Comparison of ENCODE assay signal across 16 cellular contexts in genomic region chr14:103296007-103296406, GRCh38. TPM values are rescaled to one million over a fixed set of nuclear protein-coding genes. Genes with fewer than 3 reads are reported as not detected.
DNase-seq lines count a peak whose midpoint lies in the region; ATAC-seq and TF ChIP-seq lines count a peak whose summit lies in the region.
"Had no signal": no experiment of that assay in that cellular context is flagged by ENCODE, and none has a peak within 500 bp of the region (broad histone marks: within the 10 kb centered on the region; RNA-seq: fewer than 3 reads in every experiment).

No MANE protein-coding gene starts in this region.

- BruUV-seq in PC-9 (replicated peaks; lab: Mats Ljungman, UMichigan) = no TSS peak

- no peak overlapping the region for H3K4me3 ChIP-seq in PC-9
- H3K4me3 ChIP-seq in epithelial cell of esophagus (ENCODE audit: low read length) = no peak overlapping the region
- no peak overlapping the region for H3K4me3 ChIP-seq in uterus
- H3K4me3 ChIP-seq: lung had no signal

- H3K9me2 ChIP-seq in PC-9 (ENCODE audit: insufficient read depth) = no peaks in the 10 kb centered on the region

- peaks cover 39% of the 10 kb centered on the region for H3F3A ChIP-seq in PC-9 (ENCODE audit: insufficient read depth, low read depth)

- H3K27ac ChIP-seq in PC-9 (peak overlapping the region; percentile 68), uterus (no peak overlapping the region)

- H3K79me2 ChIP-seq in PC-9 (ENCODE audit: low read depth) = no peaks in the 10 kb centered on the region

- H3K9me3 Mint-ChIP-seq in activated T-cell treated with anti-CD3 and anti-CD28 coated beads, Interleukin-2, amount 50 U/mL, for 72 hours = no peaks in the 10 kb centered on the region
- H3K9me3 Mint-ChIP-seq: effector memory CD8-positive, alpha-beta T cell; IgD-negative memory B cell had no signal

- H3K4me1 ChIP-seq in PC-9 (replicated peaks; ENCODE audit: insufficient read depth) (peaks cover 32% of the 10 kb centered on the region), uterus (no peaks in the 10 kb centered on the region)

- POLR2A ChIA-PET in PC-9 (lab: Charles Lee; ENCODE audit: unreplicated experiment) = interaction anchor here (0.6 to 0.8 kb wide), 5 partner anchors 38 to 419 kb away, joined by 5 to 38 read pairs (median 7); partner anchors contain the start of genes EIF5 and XRCC3

- H2AFZ ChIP-seq in PC-9 = no peak overlapping the region

- intact Hi-C loops in PC-9 (cut with micrococcal nuclease; ENCODE audit: unreplicated experiment) = loop anchor here (1.0 to 10.0 kb wide), 8 partner anchors 37 to 1631 kb away; no protein-coding TSS in a partner anchor
- intact Hi-C loops in uterus (cut with DNase I; ENCODE audit: low total_unique reads) = no loop called here

- no peak overlapping the region for H3K4me3 Mint-ChIP-seq in activated T-cell treated with anti-CD3 and anti-CD28 coated beads, Interleukin-2, amount 50 U/mL, for 72 hours
- H3K4me3 Mint-ChIP-seq: effector memory CD8-positive, alpha-beta T cell; IgD-negative memory B cell had no signal

- DNase-seq in GM03348 (ENCODE audit: low spot score) (peak; percentile 26), PC-9 (peak; percentile 78 to 98), epithelial cell of esophagus (ENCODE audit: low read depth) (peak; percentile 77), myocyte (ENCODE audit: low read depth) (peak; percentile 11), uterus (no peak), NCI-H2171 (lab: John Stamatoyannopoulos, UW) (no peak)
- no peak for DNase-seq in activated T-cell treated with anti-CD3 and anti-CD28 coated beads, Interleukin-2, amount 50 U/mL, for 72 hours
- DNase-seq in stimulated activated naive CD4-positive, alpha-beta T cell treated with Interleukin-2 at 50 U/mL for 16 hours (lab: John Stamatoyannopoulos, UW) = no peak
- DNase-seq: amygdala; effector memory CD8-positive, alpha-beta T cell; hypothalamus; NCI-H774; small intestine had no signal

- TF ChIP-seq CTCF in PC-9 (conservative IDR thresholded peaks at IDR 0.05) (peak; percentile 25), epithelial cell of esophagus (IDR thresholded peaks at IDR 0.05; ENCODE audit: insufficient read depth, low read depth, low read length, missing control alignments) (no peak), uterus (IDR thresholded peaks at IDR 0.05) (no peak)

- H3K27ac Mint-ChIP-seq in activated T-cell treated with anti-CD3 and anti-CD28 coated beads, Interleukin-2, amount 50 U/mL, for 72 hours = no peak overlapping the region
- H3K27ac Mint-ChIP-seq: effector memory CD8-positive, alpha-beta T cell had no signal

- no peak for TF ChIP-seq POLR2A in uterus (IDR thresholded peaks at IDR 0.05)

- H3K4me1 Mint-ChIP-seq in activated T-cell treated with anti-CD3 and anti-CD28 coated beads, Interleukin-2, amount 50 U/mL, for 72 hours (ENCODE audit: low read depth) = peaks cover 5% of the 10 kb centered on the region

- H3K9me3 ChIP-seq in PC-9 (ENCODE audit: insufficient read depth, low read depth) = no peaks in the 10 kb centered on the region; the same call in 1 of the 2 replicates
- no peaks in the 10 kb centered on the region for H3K9me3 ChIP-seq in uterus

- peak overlapping the region; percentile 41 for H3K4me2 ChIP-seq in PC-9

- H3K36me3 ChIP-seq in PC-9 (ENCODE audit: low read depth) = no peaks in the 10 kb centered on the region
- H3K36me3 ChIP-seq in uterus = no peaks in the 10 kb centered on the region

- H3K27me3 ChIP-seq in PC-9 (ENCODE audit: insufficient read depth, low read depth) (no peaks in the 10 kb centered on the region), uterus (no peaks in the 10 kb centered on the region)

- no peaks in the 10 kb centered on the region for H3K36me3 Mint-ChIP-seq in activated T-cell treated with anti-CD3 and anti-CD28 coated beads, Interleukin-2, amount 50 U/mL, for 72 hours (ENCODE audit: insufficient read depth in 2 of 2)
- H3K36me3 Mint-ChIP-seq: IgD-negative memory B cell had no signal

- ATAC-seq in activated T-cell treated with anti-CD3 and anti-CD28 coated beads, Interleukin-2, amount 50 U/mL, for 72 hours (replicated peaks in 1 of 2) = no peak
- ATAC-seq: activated CD4-positive, CD25-positive, alpha-beta regulatory T cell treated with anti-CD3 and anti-CD28 coated beads, Interleukin-2, amount 50 U/mL, for 24 hours; effector memory CD8-positive, alpha-beta T cell had no signal

- H4K20me1 ChIP-seq in PC-9 (ENCODE audit: insufficient read depth) = no peaks in the 10 kb centered on the region

- H3K27me3 Mint-ChIP-seq in activated T-cell treated with anti-CD3 and anti-CD28 coated beads, Interleukin-2, amount 50 U/mL, for 72 hours (ENCODE audit: low read depth) = peaks cover 5% of the 10 kb centered on the region

- CTCF ChIA-PET in PC-9 (lab: Charles Lee) = interaction anchor here (0.6 to 1.2 kb wide), 12 partner anchors 13 to 463 kb away, joined by 3 to 11 read pairs (median 4); no protein-coding TSS in a partner anchor

RNA-seq across cellular contexts. Expression of gene EIF5, which starts 38.0 kb away (rescaled TPM):
- total RNA-seq in PC-9 (2021) (310 and 330 TPM in 2 replicates), myocyte (149 and 176 TPM in 2 replicates), uterus (100 to 1,000 TPM in 2 of 4 donors, 10 to 100 TPM in 2; 66.5 to 159 (median 113) TPM)
- 247 TPM for polyA plus RNA-seq in myocyte (2012)
- total RNA-seq in activated T-cell treated with anti-CD3 and anti-CD28 coated beads, Interleukin-2, amount 50 U/mL, for 72 hours = 100 to 1,000 TPM; 295 to 377 TPM

Comparison
In these comparisons a context has a peak if more than half of its experiments do, and no peak if none do; other contexts are left out.
1. DNase-seq: peak in GM03348 (single experiment), PC-9 (2 of 2), epithelial cell of esophagus (single experiment) and myocyte (single experiment); none in activated T-cell treated with anti-CD3 and anti-CD28 coated beads, Interleukin-2, amount 50 U/mL, for 72 hours (0 of 2), stimulated activated naive CD4-positive, alpha-beta T cell treated with Interleukin-2 at 50 U/mL for 16 hours (single experiment), uterus (0 of 2) and NCI-H2171 (single experiment).